1 cellular context compared by ENCODE assay signal in genomic region chr3:104635872-104636580, GRCh38.
TF ChIP-seq lines count a peak whose summit lies in the region.

No MANE protein-coding gene starts in this region.

TF ChIP-seq in H1, 55 proteins besides CTCF, POLR2A, EP300 and RAD21 (continued from another document):
- TF ChIP-seq CHD7 (IDR thresholded peaks at IDR 0.05; ENCODE audit: insufficient replicate concordance, low read length) (no peak), EGR1 (IDR thresholded peaks at IDR 0.05; ENCODE audit: borderline replicate concordance, low read depth, low read length) (no peak), E2F6 (IDR thresholded peaks at IDR 0.05) (no peak), CHD1 (IDR thresholded peaks at IDR 0.05; ENCODE audit: low read depth, low read length) (no peak), TAF7 (optimal IDR thresholded peaks at IDR 0.05; ENCODE audit: borderline replicate concordance, low read depth, low read length) (no peak), HDAC6 (IDR thresholded peaks at IDR 0.05; ENCODE audit: low read depth, low read length) (no peak), SIN3A (conservative IDR thresholded peaks at IDR 0.05 in 1 of 2, IDR thresholded peaks at IDR 0.05 in 1 of 2; ENCODE audit: low read depth in 1 of 2, low read length in 2 of 2) (no peak), CHD2 (IDR thresholded peaks at IDR 0.05; ENCODE audit: low read length) (no peak), SP4 (IDR thresholded peaks at IDR 0.05; ENCODE audit: low read length) (no peak), KDM1A (IDR thresholded peaks at IDR 0.05; ENCODE audit: borderline replicate concordance, low read length) (no peak)
